In genomic region chrX:86149089-86149488, GRCh38 we compare ENCODE assay signal across 12 cellular contexts. TPM values are rescaled to one million over a fixed set of nuclear protein-coding genes. Genes with fewer than 3 reads are reported as not detected.
DNase-seq lines count a peak whose midpoint lies in the region; ATAC-seq, FAIRE-seq and TF ChIP-seq lines count a peak whose summit lies in the region.
"Had no signal": no experiment of that assay in that cellular context is flagged by ENCODE, and none has a peak within 500 bp of the region (broad histone marks: within the 10 kb centered on the region; RNA-seq: fewer than 3 reads in every experiment).

No MANE protein-coding gene starts in this region.

- no peak overlapping the region for H2BK5ac ChIP-seq in H1 (ENCODE audit: low read depth, low read length)

- H3K4me3 Mint-ChIP-seq in CD8-positive, alpha-beta T cell: peak overlapping the region; percentile 35

- peaks cover 9% of the 10 kb centered on the region; the same call in 1 of the 2 replicates for H3K23me2 ChIP-seq in H1 (ENCODE audit: low read depth, low read length)

- H4K5ac ChIP-seq in H1 (ENCODE audit: insufficient read length, low read depth, low read length): no peak overlapping the region

- TF ChIP-seq EP300 in H1 (IDR thresholded peaks at IDR 0.05; ENCODE audit: borderline replicate concordance in 1 of 2, low read depth in 2 of 2, low read length in 2 of 2): no peak
- no peak for TF ChIP-seq EP300 in ovary (IDR thresholded peaks at IDR 0.05)

- POLR2A ChIA-PET in CD8-positive, alpha-beta T cell (lab: Charles Lee): no interaction called here
- POLR2A ChIA-PET in H1 (lab: Charles Lee; ENCODE audit: partially characterized antibody): no interaction called here

- H2BK120ac ChIP-seq in H1 (replicated peaks; ENCODE audit: low read depth, low read length): no peak overlapping the region

- no peak overlapping the region for H3K56ac ChIP-seq in H1 (replicated peaks; ENCODE audit: insufficient read length, low read depth, low read length)

- WGBS in H1 (ENCODE audit: extremely low coverage in 1 of 2, insufficient coverage in 1 of 2, insufficient read length in 1 of 2, insufficient replicate concordance in 2 of 2, low coverage in 1 of 2, low lambda C conversion rate in 2 of 2, missing lambda C conversion rate in 1 of 2), 2 experiments: 4% methylated on average over 11 of the region's 11 CpGs; no CpG with 5 or more reads in 1 of the 2 experiments
- WGBS in ovary, 3 donors: 31 to 39% (median 37%) methylated on average over 11 of the region's 11 CpGs

- no peak for TF ChIP-seq CTCF in CD8-positive, alpha-beta T cell (IDR thresholded peaks at IDR 0.05)
- TF ChIP-seq CTCF in H1 (IDR thresholded peaks at IDR 0.05; ENCODE audit: control extremely low read depth in 1 of 3, insufficient read depth in 1 of 3, low read depth in 1 of 3, low read length in 3 of 3): no peak
- no peak for TF ChIP-seq CTCF in ovary (IDR thresholded peaks at IDR 0.05)

- H3K4ac ChIP-seq in H1 (replicated peaks; ENCODE audit: insufficient read length, low read depth, low read length): no peak overlapping the region

- TF ChIP-seq POLR2A in H1 (IDR thresholded peaks at IDR 0.05; ENCODE audit: control extremely low read depth in 1 of 2, low read depth in 2 of 2, low read length in 2 of 2): no peak
- TF ChIP-seq POLR2A in ovary (IDR thresholded peaks at IDR 0.05): no peak

- no peaks in the 10 kb centered on the region for H3K9me3 ChIP-seq in CD8-positive, alpha-beta T cell (ENCODE audit: low read length)
- no peaks in the 10 kb centered on the region for H3K9me3 ChIP-seq in HUES6 (ENCODE audit: control insufficient read depth, insufficient read depth, low read depth, low read length)
- H3K9me3 ChIP-seq in H1 (ENCODE audit: insufficient read depth in 2 of 2, low read depth in 1 of 2, low read length in 1 of 2): no peaks in the 10 kb centered on the region
- H3K9me3 ChIP-seq in ovary: no peaks in the 10 kb centered on the region

- TF ChIP-seq RAD21 in H1 (IDR thresholded peaks at IDR 0.05 in 1 of 2, conservative IDR thresholded peaks at IDR 0.05 in 1 of 2; ENCODE audit: low read depth in 2 of 2, low read length in 2 of 2): no peak

- peaks cover 0 to 2% of the 10 kb centered on the region in 2 experiments for H4K20me1 ChIP-seq in H1 (replicated peaks in 1 of 2; ENCODE audit: control insufficient read depth in 1 of 2, insufficient read depth in 2 of 2, low read length in 2 of 2)

- H3K79me1 ChIP-seq in H1 (ENCODE audit: low read depth, low read length): no peaks in the 10 kb centered on the region

- no peak overlapping the region for H3K4me3 ChIP-seq in CD8-positive, alpha-beta T cell (ENCODE audit: low read depth, low read length)
- peak overlapping the region; percentile 81 for H3K4me3 ChIP-seq in HUES6 (ENCODE audit: low read depth, low read length)
- H3K4me3 ChIP-seq in H1 (ENCODE audit: extremely low read depth in 1 of 4, insufficient read depth in 2 of 4, low read depth in 3 of 4, low read length in 4 of 4): peak overlapping the region; percentile 41 to 71 (median 62)
- peak overlapping the region; percentile 41 for H3K4me3 ChIP-seq in ovary

- H3K4me1 ChIP-seq in CD8-positive, alpha-beta T cell (ENCODE audit: insufficient read depth, low read length): peaks cover 7% of the 10 kb centered on the region
- H3K4me1 ChIP-seq in HUES6 (ENCODE audit: control insufficient read depth, insufficient read depth, low read length) (0 out of 2 replicates have a peak, but pooled peaks cover 4% of the 10 kb centered on the region), H1 (replicated peaks in 1 of 4; ENCODE audit: control insufficient read depth in 3 of 4, insufficient read depth in 4 of 4, low read length in 3 of 4) (no peaks in the 10 kb centered on the region; a peak in 2 of 7 replicates), ovary (ENCODE audit: insufficient read depth) (peaks cover 3% of the 10 kb centered on the region)

- no peak overlapping the region for H3K18ac ChIP-seq in H1 (ENCODE audit: extremely low read depth, low read length)

- CTCF ChIA-PET in CD8-positive, alpha-beta T cell (lab: Charles Lee): no interaction called here
- CTCF ChIA-PET in H1 (lab: Charles Lee; ENCODE audit: partially characterized antibody): interaction anchor here (0.8 to 3.3 kb wide), 2 partner anchors 22 to 303 kb away, joined by 4 to 12 read pairs; no protein-coding TSS in a partner anchor

- no peaks in the 10 kb centered on the region for H3K9me3 Mint-ChIP-seq in CD8-positive, alpha-beta T cell

- H3K36me3 ChIP-seq in CD8-positive, alpha-beta T cell (ENCODE audit: insufficient read depth, low read length): no peaks in the 10 kb centered on the region
- H3K36me3 ChIP-seq in HUES6 (ENCODE audit: control insufficient read depth, insufficient read depth, low read length) (no peaks in the 10 kb centered on the region), H1 (ENCODE audit: control insufficient read depth in 2 of 4, insufficient read depth in 4 of 4, low read length in 3 of 4) (no peaks in the 10 kb centered on the region), ovary (no peaks in the 10 kb centered on the region)

- H3K4me1 Mint-ChIP-seq in CD8-positive, alpha-beta T cell (ENCODE audit: low read depth): peaks cover 11% of the 10 kb centered on the region

- H3K27ac ChIP-seq in CD8-positive, alpha-beta T cell (ENCODE audit: low read depth, low read length): no peak overlapping the region
- H3K27ac ChIP-seq in HUES6 (ENCODE audit: low read depth, low read length) (no peak overlapping the region), H1 (ENCODE audit: low read depth, low read length) (no peak overlapping the region), ovary (no peak overlapping the region)
- H3K27ac ChIP-seq: skin epidermis had no signal

- H3K27ac Mint-ChIP-seq in CD8-positive, alpha-beta T cell: no peak overlapping the region

- H3K23ac ChIP-seq in H1 (ENCODE audit: insufficient read length): no peak overlapping the region

- DNase-seq in CD8-positive, alpha-beta T cell: no peak
- DNase-seq in H1 (ENCODE audit: low read depth in 1 of 2, low spot score in 2 of 2) (no peak), ovary (no peak), HUDEP-2 (lab: John Stamatoyannopoulos, UW; ENCODE audit: unreplicated experiment in 76 of 76) (no peak)
- DNase-seq: activated CD4-positive, alpha-beta T cell treated with anti-CD3 and anti-CD28 coated beads, Interleukin-2, amount 50 U/mL, for 48 hours; dermis blood vessel endothelial cell; NCI-H2029 had no signal

- peaks cover 12% of the 10 kb centered on the region for H3K27me3 Mint-ChIP-seq in CD8-positive, alpha-beta T cell (ENCODE audit: low read depth)

- intact Hi-C loops in CD8-positive, alpha-beta T cell (cut with DNase I, micrococcal nuclease): no loop called here
- intact Hi-C loops in ovary (cut with DNase I): no loop called here

- peak overlapping the region; percentile 81 for H2AFZ ChIP-seq in H1 (ENCODE audit: low read length)

- H3K27me3 ChIP-seq in CD8-positive, alpha-beta T cell (ENCODE audit: insufficient read depth, low read length): peaks cover 8% of the 10 kb centered on the region
- H3K27me3 ChIP-seq in HUES6 (ENCODE audit: control insufficient read depth, insufficient read depth, low read length) (peaks cover 54% of the 10 kb centered on the region), H1 (replicated peaks in 1 of 4; ENCODE audit: control insufficient read depth in 3 of 4, extremely low read depth in 1 of 4, insufficient read depth in 3 of 4, low read length in 3 of 4) (peaks cover 3 to 32% (median 22%) of the 10 kb centered on the region in 4 experiments; a peak in 6 of 7 replicates), ovary (no peaks in the 10 kb centered on the region)

- FAIRE-seq in H1 (lab: Jason Lieb, UNC): no peak
- FAIRE-seq: islet of Langerhans had no signal

- H3K9ac ChIP-seq in HUES6 (ENCODE audit: low read length): peak overlapping the region; percentile 32
- peak overlapping the region in 1 of 4 experiments; percentile 44; a peak in 1 of 7 replicates for H3K9ac ChIP-seq in H1 (replicated peaks in 1 of 4; ENCODE audit: extremely low read depth in 1 of 4, low read depth in 3 of 4, low read length in 3 of 4)

- no peak overlapping the region for H3K14ac ChIP-seq in H1 (ENCODE audit: insufficient read length)

- no peak overlapping the region for H4K8ac ChIP-seq in H1 (ENCODE audit: extremely low read depth, insufficient read depth, low read length)

- H3K4me2 ChIP-seq in H1 (ENCODE audit: insufficient read depth in 1 of 2, low read depth in 2 of 2, low read length in 2 of 2): peak overlapping the region; percentile 76 to 98

- no peak for ATAC-seq in CD8-positive, alpha-beta T cell
- ATAC-seq in HG03175 (IDR thresholded peaks at IDR 0.05; ENCODE audit: unreplicated experiment): no peak
- no peak for ATAC-seq in HG03521 (IDR thresholded peaks at IDR 0.05; ENCODE audit: unreplicated experiment)

- no peaks in the 10 kb centered on the region for H3K79me2 ChIP-seq in H1 (ENCODE audit: control insufficient read depth in 1 of 2, insufficient read depth in 2 of 2, low read length in 2 of 2)

- no peak overlapping the region for H2BK12ac ChIP-seq in H1 (ENCODE audit: low read depth, low read length)

- no peak overlapping the region for H2BK20ac ChIP-seq in H1 (ENCODE audit: low read length)

- H4K91ac ChIP-seq in H1 (replicated peaks; ENCODE audit: insufficient read length, low read length): no peak overlapping the region

- no peaks in the 10 kb centered on the region for H3K36me3 Mint-ChIP-seq in CD8-positive, alpha-beta T cell

- no peak overlapping the region for H2BK15ac ChIP-seq in H1 (ENCODE audit: low read length)

- H2AK5ac ChIP-seq in H1 (ENCODE audit: low read depth, low read length): no peak overlapping the region

TF ChIP-seq in H1, 55 proteins besides CTCF, POLR2A, EP300 and RAD21:
- no peak for TF ChIP-seq POLR2AphosphoS5 (IDR thresholded peaks at IDR 0.05; ENCODE audit: low read depth, low read length)
- no peak for TF ChIP-seq GABPA (IDR thresholded peaks at IDR 0.05; ENCODE audit: borderline replicate concordance, insufficient read depth, low read length)
- no peak for TF ChIP-seq SRF (IDR thresholded peaks at IDR 0.05; ENCODE audit: low read depth, low read length)
- TF ChIP-seq EZH2 (IDR thresholded peaks at IDR 0.05; ENCODE audit: low read depth, low read length, severe bottlenecking): peak; percentile 38

RNA-seq across cellular contexts. Expression of gene DACH2, which starts 0.8 kb away (rescaled TPM):
- not detected for total RNA-seq in CD8-positive, alpha-beta T cell
- total RNA-seq in H1 (2021; fragmentation: NEBNext Ultra II Directional; extraction: Animal tissue kit (Norgen Biotek cat#: 25700)): 1.8 TPM in 2 replicates
- polyA plus RNA-seq in H1 (2011; rRNA removed) (1.0 and 1.6 TPM in 2 replicates), ovary (under 1 TPM; 0.39 to 0.53 TPM)
- polyA plus RNA-seq in H1 (2011; cell fraction: cytosol; rRNA removed): 1.7 TPM
- 3.0 TPM for polyA plus RNA-seq in H1 (2011; cell fraction: nucleus; rRNA removed)
- 1.0 to 1.4 TPM (median 1.1 TPM) in 4 replicates for polyA plus RNA-seq in H1 (2012, experiment 1 of 2)
- 0.58 TPM for polyA plus RNA-seq in H1 (2012, experiment 2 of 2)
- 1.6 TPM for polyA plus RNA-seq in H1 (2013, experiment 1 of 2)
- polyA plus RNA-seq in H1 (2013, experiment 2 of 2): 1.1 TPM
- polyA minus RNA-seq in H1 (2011; rRNA and poly(A)+ RNA removed): 4.6 and 5.7 TPM in 2 replicates
- polyA minus RNA-seq in H1 (2011; cell fraction: cytosol; rRNA and poly(A)+ RNA removed): 1.4 TPM
- polyA minus RNA-seq in H1 (2011; cell fraction: nucleus; rRNA and poly(A)+ RNA removed): 16.5 TPM
- 1 to 10 TPM in 4 of 7 donors, under 1 TPM in 3; 0.17 to 4.8 (median 1.0) TPM for total RNA-seq in ovary
- total RNA-seq: dermis blood vessel endothelial cell had no signal
